In genomic region chr11:96878299-96879051, GRCh38 we compare ENCODE assay signal across 26 cellular contexts.
DNase-seq lines count a peak whose midpoint lies in the region; ATAC-seq, FAIRE-seq and TF ChIP-seq lines count a peak whose summit lies in the region.
"Had no signal": no experiment of that assay in that cellular context is flagged by ENCODE, and none has a peak within 500 bp of the region (broad histone marks: within the 10 kb centered on the region; RNA-seq: fewer than 3 reads in every experiment).

No MANE protein-coding gene starts in this region.

- no peaks in the 10 kb centered on the region for H3K27me3 ChIP-seq in right atrium auricular region
- H3K27me3 ChIP-seq in upper lobe of left lung = no peaks in the 10 kb centered on the region
- H3K27me3 ChIP-seq: BE2C; BLaER1 treated with 17β-estradiol and CSF1 and Interleukin-3, amounts not matched to agents 10 nM and 100 nM had no signal

- 84 to 100% methylated on average over 1 to 3 of the region's 6 CpGs for WGBS in upper lobe of left lung, 2 donors

- H3K4me3 ChIP-seq in right atrium auricular region (no peak overlapping the region), kidney (ENCODE audit: low read length in 2 of 2) (no peak overlapping the region), upper lobe of left lung (no peak overlapping the region)
- H3K4me3 ChIP-seq: A549; BLaER1 treated with 17β-estradiol and CSF1 and Interleukin-3, amounts not matched to agents 10 nM and 100 nM; GM12878; GM23338 had no signal

- intact Hi-C loops in Right ventricle myocardium superior (cut with DNase I) (no loop called here), kidney (cut with DNase I) (no loop called here), posterior vena cava (cut with DNase I) (no loop called here)

- FAIRE-seq in kidney (lab: Jason Lieb, UNC) = no peak
- FAIRE-seq: A549, D721Med, GM12878, GM19239 had no signal

- H3K9me3 ChIP-seq in right atrium auricular region = no peaks in the 10 kb centered on the region
- H3K9me3 ChIP-seq in kidney (ENCODE audit: control insufficient read depth in 1 of 2, low read length in 2 of 2) = no peaks in the 10 kb centered on the region
- peaks cover 0 to 7% (median 0%) of the 10 kb centered on the region in 4 donors for H3K9me3 ChIP-seq in upper lobe of left lung
- H3K9me3 ChIP-seq: A549, BE2C had no signal

- H3K27ac ChIP-seq in right atrium auricular region (no peak overlapping the region), kidney (ENCODE audit: low read depth in 2 of 2, low read length in 2 of 2) (no peak overlapping the region), upper lobe of left lung (no peak overlapping the region)
- H3K27ac ChIP-seq: A549; BLaER1 treated with 17β-estradiol and CSF1 and Interleukin-3, amounts not matched to agents 10 nM and 100 nM had no signal

- no peak for ATAC-seq in Right ventricle myocardium superior (ENCODE audit: poor library complexity)
- ATAC-seq in upper lobe of left lung (ENCODE audit: low FRiP score in 2 of 2) = peak; percentile 16 to 34
- ATAC-seq in HG02759 (IDR thresholded peaks at IDR 0.05; ENCODE audit: unreplicated experiment) = no peak
- ATAC-seq: A549, GM12878, GM23338, HCT116 had no signal

- H3K4me1 ChIP-seq in right atrium auricular region (no peaks in the 10 kb centered on the region), kidney (ENCODE audit: control insufficient read depth in 1 of 2, insufficient read depth in 1 of 2, low read depth in 1 of 2, low read length in 2 of 2) (no peaks in the 10 kb centered on the region), upper lobe of left lung (no peaks in the 10 kb centered on the region)
- H3K4me1 ChIP-seq: A549; BLaER1 treated with 17β-estradiol and CSF1 and Interleukin-3, amounts not matched to agents 10 nM and 100 nM had no signal

- TF ChIP-seq POLR2A in upper lobe of left lung (IDR thresholded peaks at IDR 0.05) = no peak

- DNase-seq in Right ventricle myocardium superior = peak; percentile 25
- no peak for DNase-seq in right atrium auricular region (ENCODE audit: low spot score)
- DNase-seq in kidney = peak; percentile 46
- peak; percentile 75 for DNase-seq in posterior vena cava (ENCODE audit: low spot score)
- DNase-seq in upper lobe of left lung = peak in 1 of 2 donors; percentile 9
- no peak for DNase-seq in NCI-H345 (lab: John Stamatoyannopoulos, UW)
- no peak for DNase-seq in LoVo (ENCODE audit: low spot score)
- DNase-seq: 8988T; ACHN; AML-193; BE2C; CD4-positive, alpha-beta T cell; CD8-positive, alpha-beta memory T cell; DMS 273 treated with DMSO at 0.1 percent for 48 hours; DMS79; EL; GDM1; H9 had no signal

- no peak for TF ChIP-seq EP300 in upper lobe of left lung (IDR thresholded peaks at IDR 0.05)

- TF ChIP-seq CTCF in right atrium auricular region (IDR thresholded peaks at IDR 0.05) (no peak), kidney (IDR thresholded peaks at IDR 0.05; ENCODE audit: borderline replicate concordance, extremely low read depth, insufficient read depth) (no peak), upper lobe of left lung (IDR thresholded peaks at IDR 0.05) (no peak)

- H3K36me3 ChIP-seq in right atrium auricular region (no peaks in the 10 kb centered on the region), kidney (ENCODE audit: control insufficient read depth in 1 of 2, insufficient read depth in 2 of 2, low read length in 2 of 2) (no peaks in the 10 kb centered on the region), upper lobe of left lung (no peaks in the 10 kb centered on the region)
- H3K36me3 ChIP-seq: BE2C; BLaER1 treated with 17β-estradiol and CSF1 and Interleukin-3, amounts not matched to agents 10 nM and 100 nM had no signal

- no peak overlapping the region for H3K9ac ChIP-seq in kidney (ENCODE audit: low read length in 2 of 2)
- H3K9ac ChIP-seq: BLaER1 treated with 17β-estradiol and CSF1 and Interleukin-3, amounts not matched to agents 10 nM and 100 nM had no signal

Comparison
In these comparisons a context has a peak if more than half of its experiments do, and no peak if none do; other contexts are left out.
1. DNase-seq: peak in Right ventricle myocardium superior (single experiment), kidney (single experiment) and posterior vena cava (single experiment); none in right atrium auricular region (single experiment), NCI-H345 (single experiment) and LoVo (single experiment).
2. ATAC-seq: peak in upper lobe of left lung (2 of 2); none in Right ventricle myocardium superior (single experiment) and HG02759 (single experiment).